8 cellular contexts compared by ENCODE assay signal in the genomic region with DNA sequence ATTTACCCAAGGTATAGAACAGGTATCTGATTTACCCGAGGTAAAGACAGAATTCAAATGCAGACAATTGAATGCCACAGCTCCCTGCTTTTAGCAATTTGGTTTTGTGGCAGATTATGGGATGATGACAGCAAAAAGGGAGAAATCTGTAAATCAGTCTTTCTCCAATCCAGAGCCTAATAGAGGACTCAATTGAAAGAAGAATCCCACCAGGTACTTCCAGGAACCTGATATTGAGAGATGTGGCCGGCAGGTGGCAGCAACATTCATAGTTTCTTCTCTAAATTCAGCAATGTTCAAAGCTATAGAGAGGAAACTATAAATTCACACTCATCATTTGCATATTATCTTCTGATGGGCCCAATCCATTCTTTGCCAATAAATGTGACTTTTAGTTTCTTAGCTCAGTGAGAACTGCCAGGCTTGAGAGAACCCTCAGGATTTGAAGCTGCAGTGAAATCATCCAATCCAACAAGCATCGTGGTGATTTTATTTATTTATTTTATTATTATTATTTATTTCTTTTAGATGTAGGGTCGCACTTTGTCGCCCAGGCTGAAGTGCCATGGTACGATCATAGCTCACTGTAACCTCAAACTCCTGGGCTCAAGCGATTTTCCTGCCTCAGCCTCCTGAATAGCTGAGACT. TPM values are rescaled to one million over a fixed set of nuclear protein-coding genes. Genes with fewer than 3 reads are reported as not detected.
DNase-seq lines count a peak whose midpoint lies in the region; ATAC-seq and TF ChIP-seq lines count a peak whose summit lies in the region.

No MANE protein-coding gene starts in this region.

- TF ChIP-seq EP300 in gastroesophageal sphincter (IDR thresholded peaks at IDR 0.05): no peak

- peak; percentile 69 for ATAC-seq in activated T-helper 17 cell treated with anti-CD3 and anti-CD28 coated beads, Interleukin-2, amount 50 U/mL, for 72 hours (replicated peaks)
- ATAC-seq in gastroesophageal sphincter: no peak
- no peak for ATAC-seq in GM19035 (IDR thresholded peaks at IDR 0.05; ENCODE audit: unreplicated experiment)

- TF ChIP-seq POLR2A in gastroesophageal sphincter (IDR thresholded peaks at IDR 0.05) (no peak), uterus (IDR thresholded peaks at IDR 0.05) (no peak)

- H3K4me1 ChIP-seq in MM.1S (ENCODE audit: low read length) (no peaks in the 10 kb centered on the region), gastroesophageal sphincter (no peaks in the 10 kb centered on the region), uterus (no peaks in the 10 kb centered on the region)

- no peak overlapping the region for H3K4me3 Mint-ChIP-seq in activated T-helper 17 cell treated with anti-CD3 and anti-CD28 coated beads, Interleukin-2, amount 50 U/mL, for 72 hours

- no peaks in the 10 kb centered on the region for H3K9me3 Mint-ChIP-seq in activated T-helper 17 cell treated with anti-CD3 and anti-CD28 coated beads, Interleukin-2, amount 50 U/mL, for 72 hours

- no peak overlapping the region for H3K9ac ChIP-seq in MM.1S (ENCODE audit: low read length)

- intact Hi-C loops in uterus (cut with DNase I; ENCODE audit: low total_unique reads): no loop called here

- WGBS in gastroesophageal sphincter (ENCODE audit: low coverage in 1 of 2), 2 donors: 38 to 46% methylated on average over 3 to 7 of the region's 7 CpGs

- H2AFZ ChIP-seq in MM.1S (ENCODE audit: low read length): no peak overlapping the region

- H3K4me2 ChIP-seq in MM.1S (ENCODE audit: low read depth, low read length): 0 out of 2 replicates have a peak overlapping the region, but pooled peaks have one; percentile 5

- H3F3A ChIP-seq in MM.1S (ENCODE audit: insufficient read depth, low read length): no peaks in the 10 kb centered on the region

- no peaks in the 10 kb centered on the region for H3K27me3 Mint-ChIP-seq in activated T-helper 17 cell treated with anti-CD3 and anti-CD28 coated beads, Interleukin-2, amount 50 U/mL, for 72 hours

- H3K36me3 ChIP-seq in MM.1S (replicated peaks; ENCODE audit: insufficient read depth, low read length): no peaks in the 10 kb centered on the region
- H3K36me3 ChIP-seq in gastroesophageal sphincter: no peaks in the 10 kb centered on the region
- H3K36me3 ChIP-seq in uterus: no peaks in the 10 kb centered on the region

- no peak overlapping the region for H3K4me3 ChIP-seq in MM.1S (ENCODE audit: low read length)
- H3K4me3 ChIP-seq in gastroesophageal sphincter: no peak overlapping the region
- no peak overlapping the region for H3K4me3 ChIP-seq in uterus

- no peaks in the 10 kb centered on the region for H4K20me1 ChIP-seq in MM.1S (ENCODE audit: insufficient read depth, low read length)

- no peaks in the 10 kb centered on the region for H3K4me1 Mint-ChIP-seq in activated T-helper 17 cell treated with anti-CD3 and anti-CD28 coated beads, Interleukin-2, amount 50 U/mL, for 72 hours

- TF ChIP-seq CTCF in MM.1S (IDR thresholded peaks at IDR 0.05; ENCODE audit: low read length): peak; percentile 72
- TF ChIP-seq CTCF in gastroesophageal sphincter (IDR thresholded peaks at IDR 0.05): peak; percentile 49 to 65 (median 58)
- peak; percentile 58 to 63 (median 60) for TF ChIP-seq CTCF in uterus (IDR thresholded peaks at IDR 0.05)

- H3K9me3 ChIP-seq in MM.1S (replicated peaks; ENCODE audit: insufficient read depth, low read length): no peaks in the 10 kb centered on the region
- no peaks in the 10 kb centered on the region for H3K9me3 ChIP-seq in gastroesophageal sphincter
- H3K9me3 ChIP-seq in uterus: no peaks in the 10 kb centered on the region

- peak; percentile 70 for DNase-seq in DMS153 (lab: John Stamatoyannopoulos, UW)
- DNase-seq in MM.1S: peak; percentile 75
- peak; percentile 41 for DNase-seq in SHP77 treated with DMSO at 0.1 percent for 48 hours (lab: John Stamatoyannopoulos, UW)
- DNase-seq in pons (ENCODE audit: low spot score): peak; percentile 60
- peak; percentile 66 to 76 for DNase-seq in uterus

- no peaks in the 10 kb centered on the region for H3K9me2 ChIP-seq in MM.1S (replicated peaks; ENCODE audit: insufficient read depth, low read length)

- no peaks in the 10 kb centered on the region for H3K79me2 ChIP-seq in MM.1S (ENCODE audit: low read length)

- H3K27me3 ChIP-seq in MM.1S (replicated peaks; ENCODE audit: insufficient read depth, low read length) (no peaks in the 10 kb centered on the region), gastroesophageal sphincter (no peaks in the 10 kb centered on the region), uterus (no peaks in the 10 kb centered on the region)

- H3K27ac ChIP-seq in MM.1S (ENCODE audit: low read length): no peak overlapping the region
- no peak overlapping the region for H3K27ac ChIP-seq in gastroesophageal sphincter
- H3K27ac ChIP-seq in uterus: no peak overlapping the region

- H3K27ac Mint-ChIP-seq in activated T-helper 17 cell treated with anti-CD3 and anti-CD28 coated beads, Interleukin-2, amount 50 U/mL, for 72 hours: no peak overlapping the region

- no peaks in the 10 kb centered on the region for H3K36me3 Mint-ChIP-seq in activated T-helper 17 cell treated with anti-CD3 and anti-CD28 coated beads, Interleukin-2, amount 50 U/mL, for 72 hours (ENCODE audit: low read depth)

RNA-seq across cellular contexts. Expression of gene PHACTR4, which starts 9.8 kb away (rescaled TPM):
- total RNA-seq in activated T-helper 17 cell treated with anti-CD3 and anti-CD28 coated beads, Interleukin-2, amount 50 U/mL, for 72 hours: 10 to 100 TPM; 25.6 to 29.3 TPM
- total RNA-seq in gastroesophageal sphincter (10 to 100 TPM; 20.3 to 32.2 (median 27.0) TPM), uterus (10 to 100 TPM in 3 of 4 donors, 1 to 10 TPM in 1; 9.0 to 45.2 (median 24.3) TPM)

RNA-seq across cellular contexts. Expression of gene MED18, which starts 30.9 kb away (rescaled TPM):
- 10 to 100 TPM; 19.2 to 20.3 TPM for total RNA-seq in activated T-helper 17 cell treated with anti-CD3 and anti-CD28 coated beads, Interleukin-2, amount 50 U/mL, for 72 hours
- total RNA-seq in gastroesophageal sphincter: 10 to 100 TPM in 3 of 4 donors, 1 to 10 TPM in 1; 8.5 to 21.0 (median 18.2) TPM
- total RNA-seq in uterus: 10 to 100 TPM in 3 of 4 donors, 1 to 10 TPM in 1; 5.0 to 48.2 (median 17.5) TPM
